1 cellular context compared by ENCODE assay signal in the genomic region with DNA sequence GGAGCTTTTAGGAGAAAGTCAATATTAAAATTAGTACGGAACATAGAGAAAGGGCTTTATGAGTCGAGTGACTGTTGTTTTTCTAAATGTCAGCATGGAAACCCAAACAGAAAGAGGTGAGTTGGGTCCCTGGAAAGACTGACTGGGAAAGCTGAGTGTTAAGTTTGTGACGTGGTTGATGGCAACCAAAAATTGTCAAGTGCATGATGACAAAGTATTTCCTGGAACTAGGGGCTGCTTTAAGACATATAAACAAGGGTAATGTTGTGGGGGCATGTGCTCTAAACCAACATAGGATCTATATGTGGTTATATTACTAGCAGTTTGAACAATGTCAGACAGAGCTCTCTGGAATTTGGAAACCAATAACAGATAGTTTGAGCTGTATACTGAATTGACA.
TF ChIP-seq lines count a peak whose summit lies in the region.

No MANE protein-coding gene starts in this region.

TF ChIP-seq in K562, 482 proteins besides CTCF, POLR2A, EP300 and RAD21 (continued from another document and continues in another):
- TF ChIP-seq, protein P1, sequence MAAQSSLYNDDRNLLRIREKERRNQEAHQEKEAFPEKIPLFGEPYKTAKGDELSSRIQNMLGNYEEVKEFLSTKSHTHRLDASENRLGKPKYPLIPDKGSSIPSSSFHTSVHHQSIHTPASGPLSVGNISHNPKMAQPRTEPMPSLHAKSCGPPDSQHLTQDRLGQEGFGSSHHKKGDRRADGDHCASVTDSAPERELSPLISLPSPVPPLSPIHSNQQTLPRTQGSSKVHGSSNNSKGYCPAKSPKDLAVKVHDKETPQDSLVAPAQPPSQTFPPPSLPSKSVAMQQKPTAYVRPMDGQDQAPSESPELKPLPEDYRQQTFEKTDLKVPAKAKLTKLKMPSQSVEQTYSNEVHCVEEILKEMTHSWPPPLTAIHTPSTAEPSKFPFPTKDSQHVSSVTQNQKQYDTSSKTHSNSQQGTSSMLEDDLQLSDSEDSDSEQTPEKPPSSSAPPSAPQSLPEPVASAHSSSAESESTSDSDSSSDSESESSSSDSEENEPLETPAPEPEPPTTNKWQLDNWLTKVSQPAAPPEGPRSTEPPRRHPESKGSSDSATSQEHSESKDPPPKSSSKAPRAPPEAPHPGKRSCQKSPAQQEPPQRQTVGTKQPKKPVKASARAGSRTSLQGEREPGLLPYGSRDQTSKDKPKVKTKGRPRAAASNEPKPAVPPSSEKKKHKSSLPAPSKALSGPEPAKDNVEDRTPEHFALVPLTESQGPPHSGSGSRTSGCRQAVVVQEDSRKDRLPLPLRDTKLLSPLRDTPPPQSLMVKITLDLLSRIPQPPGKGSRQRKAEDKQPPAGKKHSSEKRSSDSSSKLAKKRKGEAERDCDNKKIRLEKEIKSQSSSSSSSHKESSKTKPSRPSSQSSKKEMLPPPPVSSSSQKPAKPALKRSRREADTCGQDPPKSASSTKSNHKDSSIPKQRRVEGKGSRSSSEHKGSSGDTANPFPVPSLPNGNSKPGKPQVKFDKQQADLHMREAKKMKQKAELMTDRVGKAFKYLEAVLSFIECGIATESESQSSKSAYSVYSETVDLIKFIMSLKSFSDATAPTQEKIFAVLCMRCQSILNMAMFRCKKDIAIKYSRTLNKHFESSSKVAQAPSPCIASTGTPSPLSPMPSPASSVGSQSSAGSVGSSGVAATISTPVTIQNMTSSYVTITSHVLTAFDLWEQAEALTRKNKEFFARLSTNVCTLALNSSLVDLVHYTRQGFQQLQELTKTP (IDR thresholded peaks at IDR 0.05; ENCODE audit: low read depth in 1 of 2, partially characterized antibody in 2 of 2): no peak
- TF ChIP-seq ZNF175 (CRISPR knock-in tag; IDR thresholded peaks at IDR 0.05; ENCODE audit: low read depth): no peak
- no peak for TF ChIP-seq PCBP1 (IDR thresholded peaks at IDR 0.05; ENCODE audit: low read depth, low read length, poor library complexity, severe bottlenecking)
- TF ChIP-seq, protein P2, sequence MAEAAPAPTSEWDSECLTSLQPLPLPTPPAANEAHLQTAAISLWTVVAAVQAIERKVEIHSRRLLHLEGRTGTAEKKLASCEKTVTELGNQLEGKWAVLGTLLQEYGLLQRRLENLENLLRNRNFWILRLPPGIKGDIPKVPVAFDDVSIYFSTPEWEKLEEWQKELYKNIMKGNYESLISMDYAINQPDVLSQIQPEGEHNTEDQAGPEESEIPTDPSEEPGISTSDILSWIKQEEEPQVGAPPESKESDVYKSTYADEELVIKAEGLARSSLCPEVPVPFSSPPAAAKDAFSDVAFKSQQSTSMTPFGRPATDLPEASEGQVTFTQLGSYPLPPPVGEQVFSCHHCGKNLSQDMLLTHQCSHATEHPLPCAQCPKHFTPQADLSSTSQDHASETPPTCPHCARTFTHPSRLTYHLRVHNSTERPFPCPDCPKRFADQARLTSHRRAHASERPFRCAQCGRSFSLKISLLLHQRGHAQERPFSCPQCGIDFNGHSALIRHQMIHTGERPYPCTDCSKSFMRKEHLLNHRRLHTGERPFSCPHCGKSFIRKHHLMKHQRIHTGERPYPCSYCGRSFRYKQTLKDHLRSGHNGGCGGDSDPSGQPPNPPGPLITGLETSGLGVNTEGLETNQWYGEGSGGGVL (CRISPR knock-in tag; IDR thresholded peaks at IDR 0.05): no peak
- no peak for TF ChIP-seq ZNF354B (CRISPR knock-in tag; IDR thresholded peaks at IDR 0.05)
- TF ChIP-seq MCM2 (IDR thresholded peaks at IDR 0.05; ENCODE audit: low read depth): no peak
- TF ChIP-seq EWSR1 (IDR thresholded peaks at IDR 0.05; ENCODE audit: borderline replicate concordance, low read depth, partially characterized antibody): no peak
- TF ChIP-seq MXI1 (IDR thresholded peaks at IDR 0.05; ENCODE audit: low read depth, low read length): no peak
- TF ChIP-seq SIRT6 (IDR thresholded peaks at IDR 0.05; ENCODE audit: low read depth, low read length): no peak
- no peak for TF ChIP-seq SPI1 (IDR thresholded peaks at IDR 0.05; ENCODE audit: borderline replicate concordance, low read depth, low read length)
- TF ChIP-seq ZNF274 (IDR thresholded peaks at IDR 0.05; ENCODE audit: borderline replicate concordance, low read depth, low read length): no peak
- peak; percentile 21; the same call in 1 of the 2 replicates for TF ChIP-seq JUND (IDR thresholded peaks at IDR 0.05; ENCODE audit: borderline replicate concordance, low read depth, low read length)
- TF ChIP-seq JUND (tag; IDR thresholded peaks at IDR 0.05; ENCODE audit: borderline replicate concordance, low read depth, low read length): peak; percentile 52; the same call in 1 of the 3 replicates
- no peak for TF ChIP-seq FIP1L1 (IDR thresholded peaks at IDR 0.05; ENCODE audit: low read depth, low read length, poor library complexity, severe bottlenecking)
- TF ChIP-seq, protein P3, sequence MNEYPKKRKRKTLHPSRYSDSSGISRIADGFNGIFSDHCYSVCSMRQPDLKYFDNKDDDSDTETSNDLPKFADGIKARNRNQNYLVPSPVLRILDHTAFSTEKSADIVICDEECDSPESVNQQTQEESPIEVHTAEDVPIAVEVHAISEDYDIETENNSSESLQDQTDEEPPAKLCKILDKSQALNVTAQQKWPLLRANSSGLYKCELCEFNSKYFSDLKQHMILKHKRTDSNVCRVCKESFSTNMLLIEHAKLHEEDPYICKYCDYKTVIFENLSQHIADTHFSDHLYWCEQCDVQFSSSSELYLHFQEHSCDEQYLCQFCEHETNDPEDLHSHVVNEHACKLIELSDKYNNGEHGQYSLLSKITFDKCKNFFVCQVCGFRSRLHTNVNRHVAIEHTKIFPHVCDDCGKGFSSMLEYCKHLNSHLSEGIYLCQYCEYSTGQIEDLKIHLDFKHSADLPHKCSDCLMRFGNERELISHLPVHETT (CRISPR knock-in tag; conservative IDR thresholded peaks at IDR 0.05 in 1 of 2, IDR thresholded peaks at IDR 0.05 in 1 of 2): no peak
- no peak for TF ChIP-seq PHF20 (IDR thresholded peaks at IDR 0.05; ENCODE audit: partially characterized antibody)
- TF ChIP-seq, protein P4, sequence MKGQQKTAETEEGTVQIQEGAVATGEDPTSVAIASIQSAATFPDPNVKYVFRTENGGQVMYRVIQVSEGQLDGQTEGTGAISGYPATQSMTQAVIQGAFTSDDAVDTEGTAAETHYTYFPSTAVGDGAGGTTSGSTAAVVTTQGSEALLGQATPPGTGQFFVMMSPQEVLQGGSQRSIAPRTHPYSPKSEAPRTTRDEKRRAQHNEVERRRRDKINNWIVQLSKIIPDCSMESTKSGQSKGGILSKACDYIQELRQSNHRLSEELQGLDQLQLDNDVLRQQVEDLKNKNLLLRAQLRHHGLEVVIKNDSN (CRISPR knock-in tag; IDR thresholded peaks at IDR 0.05): no peak
- TF ChIP-seq MAFG (tag; conservative IDR thresholded peaks at IDR 0.05): peak; percentile 12
- TF ChIP-seq, protein P5, sequence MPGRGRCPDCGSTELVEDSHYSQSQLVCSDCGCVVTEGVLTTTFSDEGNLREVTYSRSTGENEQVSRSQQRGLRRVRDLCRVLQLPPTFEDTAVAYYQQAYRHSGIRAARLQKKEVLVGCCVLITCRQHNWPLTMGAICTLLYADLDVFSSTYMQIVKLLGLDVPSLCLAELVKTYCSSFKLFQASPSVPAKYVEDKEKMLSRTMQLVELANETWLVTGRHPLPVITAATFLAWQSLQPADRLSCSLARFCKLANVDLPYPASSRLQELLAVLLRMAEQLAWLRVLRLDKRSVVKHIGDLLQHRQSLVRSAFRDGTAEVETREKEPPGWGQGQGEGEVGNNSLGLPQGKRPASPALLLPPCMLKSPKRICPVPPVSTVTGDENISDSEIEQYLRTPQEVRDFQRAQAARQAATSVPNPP (IDR thresholded peaks at IDR 0.05; ENCODE audit: borderline replicate concordance, insufficient read depth, insufficient read length): no peak
- TF ChIP-seq RBM25 (IDR thresholded peaks at IDR 0.05; ENCODE audit: low read depth, low read length, severe bottlenecking): no peak
- TF ChIP-seq RBM15 (IDR thresholded peaks at IDR 0.05; ENCODE audit: insufficient read depth, low read length): no peak
- no peak for TF ChIP-seq CCAR2 (IDR thresholded peaks at IDR 0.05; ENCODE audit: low read depth, low read length)
- TF ChIP-seq HCFC1 (IDR thresholded peaks at IDR 0.05; ENCODE audit: low read depth, low read length): no peak
- TF ChIP-seq TCF7L2 (IDR thresholded peaks at IDR 0.05; ENCODE audit: low read depth, low read length): no peak
- TF ChIP-seq BHLHE40 (IDR thresholded peaks at IDR 0.05; ENCODE audit: low read length): no peak
- TF ChIP-seq HDAC1 (IDR thresholded peaks at IDR 0.05): no peak
- no peak for TF ChIP-seq ZSCAN29 (IDR thresholded peaks at IDR 0.05)
- TF ChIP-seq, protein P6, sequence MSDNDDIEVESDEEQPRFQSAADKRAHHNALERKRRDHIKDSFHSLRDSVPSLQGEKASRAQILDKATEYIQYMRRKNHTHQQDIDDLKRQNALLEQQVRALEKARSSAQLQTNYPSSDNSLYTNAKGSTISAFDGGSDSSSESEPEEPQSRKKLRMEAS (CRISPR knock-in tag; IDR thresholded peaks at IDR 0.05): no peak
- TF ChIP-seq ZFP1 (CRISPR knock-in tag; IDR thresholded peaks at IDR 0.05): no peak
- peak; percentile 64 for TF ChIP-seq MEIS2 (IDR thresholded peaks at IDR 0.05; ENCODE audit: partially characterized antibody)
- no peak for TF ChIP-seq XRCC5 (IDR thresholded peaks at IDR 0.05; ENCODE audit: low read depth, low read length)
- TF ChIP-seq ZFX (CRISPR knock-in tag; IDR thresholded peaks at IDR 0.05): no peak
- no peak for TF ChIP-seq PHB2 (IDR thresholded peaks at IDR 0.05; ENCODE audit: low read depth)
- TF ChIP-seq C11orf30 (IDR thresholded peaks at IDR 0.05; ENCODE audit: low read depth): 0 out of 2 replicates have a peak, but pooled peaks have one; percentile 38
- 0 out of 2 replicates have a peak, but pooled peaks have one; percentile 24 for TF ChIP-seq MEF2D (tag; conservative IDR thresholded peaks at IDR 0.05; ENCODE audit: low read depth)
- TF ChIP-seq, protein P7, sequence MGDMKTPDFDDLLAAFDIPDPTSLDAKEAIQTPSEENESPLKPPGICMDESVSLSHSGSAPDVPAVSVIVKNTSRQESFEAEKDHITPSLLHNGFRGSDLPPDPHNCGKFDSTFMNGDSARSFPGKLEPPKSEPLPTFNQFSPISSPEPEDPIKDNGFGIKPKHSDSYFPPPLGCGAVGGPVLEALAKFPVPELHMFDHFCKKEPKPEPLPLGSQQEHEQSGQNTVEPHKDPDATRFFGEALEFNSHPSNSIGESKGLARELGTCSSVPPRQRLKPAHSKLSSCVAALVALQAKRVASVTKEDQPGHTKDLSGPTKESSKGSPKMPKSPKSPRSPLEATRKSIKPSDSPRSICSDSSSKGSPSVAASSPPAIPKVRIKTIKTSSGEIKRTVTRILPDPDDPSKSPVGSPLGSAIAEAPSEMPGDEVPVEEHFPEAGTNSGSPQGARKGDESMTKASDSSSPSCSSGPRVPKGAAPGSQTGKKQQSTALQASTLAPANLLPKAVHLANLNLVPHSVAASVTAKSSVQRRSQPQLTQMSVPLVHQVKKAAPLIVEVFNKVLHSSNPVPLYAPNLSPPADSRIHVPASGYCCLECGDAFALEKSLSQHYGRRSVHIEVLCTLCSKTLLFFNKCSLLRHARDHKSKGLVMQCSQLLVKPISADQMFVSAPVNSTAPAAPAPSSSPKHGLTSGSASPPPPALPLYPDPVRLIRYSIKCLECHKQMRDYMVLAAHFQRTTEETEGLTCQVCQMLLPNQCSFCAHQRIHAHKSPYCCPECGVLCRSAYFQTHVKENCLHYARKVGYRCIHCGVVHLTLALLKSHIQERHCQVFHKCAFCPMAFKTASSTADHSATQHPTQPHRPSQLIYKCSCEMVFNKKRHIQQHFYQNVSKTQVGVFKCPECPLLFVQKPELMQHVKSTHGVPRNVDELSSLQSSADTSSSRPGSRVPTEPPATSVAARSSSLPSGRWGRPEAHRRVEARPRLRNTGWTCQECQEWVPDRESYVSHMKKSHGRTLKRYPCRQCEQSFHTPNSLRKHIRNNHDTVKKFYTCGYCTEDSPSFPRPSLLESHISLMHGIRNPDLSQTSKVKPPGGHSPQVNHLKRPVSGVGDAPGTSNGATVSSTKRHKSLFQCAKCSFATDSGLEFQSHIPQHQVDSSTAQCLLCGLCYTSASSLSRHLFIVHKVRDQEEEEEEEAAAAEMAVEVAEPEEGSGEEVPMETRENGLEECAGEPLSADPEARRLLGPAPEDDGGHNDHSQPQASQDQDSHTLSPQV (IDR thresholded peaks at IDR 0.05): peak; percentile 87
- TF ChIP-seq, protein P8, sequence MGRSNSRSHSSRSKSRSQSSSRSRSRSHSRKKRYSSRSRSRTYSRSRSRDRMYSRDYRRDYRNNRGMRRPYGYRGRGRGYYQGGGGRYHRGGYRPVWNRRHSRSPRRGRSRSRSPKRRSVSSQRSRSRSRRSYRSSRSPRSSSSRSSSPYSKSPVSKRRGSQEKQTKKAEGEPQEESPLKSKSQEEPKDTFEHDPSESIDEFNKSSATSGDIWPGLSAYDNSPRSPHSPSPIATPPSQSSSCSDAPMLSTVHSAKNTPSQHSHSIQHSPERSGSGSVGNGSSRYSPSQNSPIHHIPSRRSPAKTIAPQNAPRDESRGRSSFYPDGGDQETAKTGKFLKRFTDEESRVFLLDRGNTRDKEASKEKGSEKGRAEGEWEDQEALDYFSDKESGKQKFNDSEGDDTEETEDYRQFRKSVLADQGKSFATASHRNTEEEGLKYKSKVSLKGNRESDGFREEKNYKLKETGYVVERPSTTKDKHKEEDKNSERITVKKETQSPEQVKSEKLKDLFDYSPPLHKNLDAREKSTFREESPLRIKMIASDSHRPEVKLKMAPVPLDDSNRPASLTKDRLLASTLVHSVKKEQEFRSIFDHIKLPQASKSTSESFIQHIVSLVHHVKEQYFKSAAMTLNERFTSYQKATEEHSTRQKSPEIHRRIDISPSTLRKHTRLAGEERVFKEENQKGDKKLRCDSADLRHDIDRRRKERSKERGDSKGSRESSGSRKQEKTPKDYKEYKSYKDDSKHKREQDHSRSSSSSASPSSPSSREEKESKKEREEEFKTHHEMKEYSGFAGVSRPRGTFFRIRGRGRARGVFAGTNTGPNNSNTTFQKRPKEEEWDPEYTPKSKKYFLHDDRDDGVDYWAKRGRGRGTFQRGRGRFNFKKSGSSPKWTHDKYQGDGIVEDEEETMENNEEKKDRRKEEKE (IDR thresholded peaks at IDR 0.05; ENCODE audit: borderline replicate concordance in 1 of 2, control insufficient read depth in 1 of 2, low read depth in 2 of 2, low read length in 1 of 2): no peak
- TF ChIP-seq CCNT2 (IDR thresholded peaks at IDR 0.05; ENCODE audit: borderline replicate concordance, extremely low read depth, insufficient read length, low read depth, low read length): no peak
- TF ChIP-seq ZNF561 (CRISPR knock-in tag; conservative IDR thresholded peaks at IDR 0.05): no peak
- TF ChIP-seq SMARCA4 (IDR thresholded peaks at IDR 0.05): 0 out of 2 replicates have a peak, but pooled peaks have one; percentile 30
- no peak for TF ChIP-seq ZNF785 (CRISPR knock-in tag; IDR thresholded peaks at IDR 0.05)
- TF ChIP-seq TAL1 (IDR thresholded peaks at IDR 0.05): no peak
- TF ChIP-seq L3MBTL2 (IDR thresholded peaks at IDR 0.05): peak; percentile 26; the same call in 1 of the 2 replicates
- no peak for TF ChIP-seq TBL1XR1 (IDR thresholded peaks at IDR 0.05; ENCODE audit: low read length in 2 of 2)
- TF ChIP-seq OTX1 (CRISPR knock-in tag; IDR thresholded peaks at IDR 0.05): no peak
- no peak for TF ChIP-seq U2AF1 (optimal IDR thresholded peaks at IDR 0.05; ENCODE audit: low read depth, low read length)
- TF ChIP-seq NFATC3 (IDR thresholded peaks at IDR 0.05): no peak
- no peak for TF ChIP-seq SRF (CRISPR knock-in tag; IDR thresholded peaks at IDR 0.05)
- TF ChIP-seq MYBL2 (IDR thresholded peaks at IDR 0.05; ENCODE audit: low read depth): no peak
- TF ChIP-seq MYBL2 (CRISPR knock-in tag; IDR thresholded peaks at IDR 0.05; ENCODE audit: borderline replicate concordance): no peak
